Comparison of ENCODE assay signal across 38 cellular contexts in genomic region chr14:103966631-103967030, GRCh38. TPM values are rescaled to one million over a fixed set of nuclear protein-coding genes. Genes with fewer than 3 reads are reported as not detected.
"Had no signal": no experiment of that assay in that cellular context is flagged by ENCODE, and none has a peak within 500 bp of the region (broad histone marks: within the 10 kb centered on the region; RNA-seq: fewer than 3 reads in every experiment).

No MANE protein-coding gene starts in this region.

- H3K27ac ChIP-seq: adrenal gland, ascending aorta, body of pancreas, breast epithelium, cardiac muscle cell had no signal

- H3K36me3 ChIP-seq: adrenal gland, ascending aorta, breast epithelium, cardiac muscle cell had no signal

- H3K4me1 ChIP-seq: adrenal gland, ascending aorta, breast epithelium had no signal

- ATAC-seq: activated naive CD4-positive, alpha-beta T cell treated with anti-CD3 and anti-CD28 coated beads, Interleukin-2, amount 50 U/mL, for 72 hours; activated naive CD8-positive, alpha-beta T cell treated with anti-CD3 and anti-CD28 coated beads, Interleukin-2, amount 50 U/mL, for 24 hours; activated T-cell treated with anti-CD3 and anti-CD28 coated beads, Interleukin-2, amount 50 U/mL, for 4 hours; activated T-cell treated with anti-CD3 and anti-CD28 coated beads, Interleukin-2, amount 50 U/mL, for 72 hours; activated T-helper 17 cell treated with anti-CD3 and anti-CD28 coated beads, Interleukin-2, amount 50 U/mL, for 72 hours; body of pancreas had no signal

- H3K27me3 ChIP-seq: adrenal gland, ascending aorta, body of pancreas, cardiac muscle cell had no signal

- H3K4me3 ChIP-seq: adrenal gland, ascending aorta, body of pancreas, breast epithelium, cardiac muscle cell had no signal

- DNase-seq: activated effector memory CD4-positive, alpha-beta T cell treated with anti-CD3 and anti-CD28 coated beads, Interleukin-2, amount 50 U/mL, for 16 hours; activated effector memory CD4-positive, alpha-beta T cell treated with Interleukin-2 at 50 U/mL for 16 hours; activated gamma-delta T cell; activated gamma-delta T cell treated with Interleukin-2 at 50 U/mL for 16 hours; activated naive CD4-positive, alpha-beta T cell; activated naive CD4-positive, alpha-beta T cell treated with anti-CD3 and anti-CD28 coated beads for 36 hours; activated naive CD4-positive, alpha-beta T cell treated with anti-CD3 and anti-CD28 coated beads, Interleukin-2, amount 10 ng/mL, durations not matched to agents 7 days and 5 days; activated naive CD4-positive, alpha-beta T cell treated with anti-CD3 and anti-CD28 coated beads, Interleukin-2, amount 50 U/mL, for 16 hours; activated naive CD4-positive, alpha-beta T cell treated with Interleukin-2 at 50 U/mL for 16 hours; activated naive CD8-positive, alpha-beta T cell treated with anti-CD3 and anti-CD28 coated beads for 36 hours; activated naive CD8-positive, alpha-beta T cell treated with anti-CD3 and anti-CD28 coated beads, Interleukin-2, amount 10 ng/mL, durations not matched to agents 7 days and 5 days; activated naive CD8-positive, alpha-beta T cell treated with anti-CD3 and anti-CD28 coated beads, Interleukin-2, amount 50 U/mL, for 24 hours; activated T-cell treated with anti-CD3 and anti-CD28 coated beads, Interleukin-2, amount 50 U/mL, for 1 hour; activated T-cell treated with anti-CD3 and anti-CD28 coated beads, Interleukin-2, amount 50 U/mL, for 24 hours; activated T-cell treated with anti-CD3 and anti-CD28 coated beads, Interleukin-2, amount 50 U/mL, for 4 hours; activated T-cell treated with anti-CD3 and anti-CD28 coated beads, Interleukin-2, amount 50 U/mL, for 48 hours; activated T-cell treated with anti-CD3 and anti-CD28 coated beads, Interleukin-2, amount 50 U/mL, for 72 hours; adrenal gland; amniotic stem cell; amygdala; anterior cingulate cortex; aorta; body of pancreas; caudate nucleus; central memory CD4-positive, alpha-beta T cell; cerebellar nuclear complex had no signal

- FAIRE-seq: astrocyte, bronchial epithelial cell had no signal

- H3K9me3 ChIP-seq: adrenal gland, ascending aorta, body of pancreas, breast epithelium had no signal

RNA-seq across cellular contexts. Expression of gene RD3L, which starts 24.3 kb away (rescaled TPM):
- total RNA-seq: activated naive CD4-positive, alpha-beta T cell treated with anti-CD3 and anti-CD28 coated beads for 36 hours; activated naive CD4-positive, alpha-beta T cell treated with anti-CD3 and anti-CD28 coated beads, Interleukin-2, amount 50 U/mL, for 72 hours; activated naive CD8-positive, alpha-beta T cell treated with anti-CD3 and anti-CD28 coated beads for 36 hours; activated naive CD8-positive, alpha-beta T cell treated with anti-CD3 and anti-CD28 coated beads, Interleukin-2, amount 10 ng/mL, durations not matched to agents 7 days and 5 days; activated T-cell treated with anti-CD3 and anti-CD28 coated beads, Interleukin-2, amount 50 U/mL, for 4 hours; activated T-cell treated with anti-CD3 and anti-CD28 coated beads, Interleukin-2, amount 50 U/mL, for 72 hours; activated T-helper 1 cell treated with anti-CD3 and anti-CD28 coated beads, Interleukin-12 subunit alpha, Interleukin-12 subunit beta, Interleukin-2, Interleukin-4 antibody, amounts not matched to agents 30 ng/mL and 10 ng/mL and 1 ng/mL, durations not matched to agents 14 hours and 24 hours and 36 hours; activated T-helper 17 cell treated with anti-CD3 and anti-CD28 coated beads, Interleukin-2, amount 50 U/mL, for 72 hours; activated T-helper 2 cell treated with anti-CD3 and anti-CD28 coated beads, Interferon-gamma antibody, Interleukin-2, Interleukin-4, amounts not matched to agents 10 μg/mL and 5 μg/mL and 100 μg/mL, durations not matched to agents 14 hours and 24 hours and 36 hours; adrenal gland; aorta; ascending aorta; astrocyte; body of pancreas; breast epithelium; bronchial epithelial cell; cerebellum; chondrocyte had no signal
- polyA plus RNA-seq: adipose tissue, adrenal gland, aorta had no signal

RNA-seq across cellular contexts. Expression of gene TDRD9, which starts 38.4 kb away (rescaled TPM):
- total RNA-seq: activated T-helper 1 cell treated with anti-CD3 and anti-CD28 coated beads, Interleukin-12 subunit alpha, Interleukin-12 subunit beta, Interleukin-2, Interleukin-4 antibody, amounts not matched to agents 30 ng/mL and 10 ng/mL and 1 ng/mL, durations not matched to agents 14 hours and 24 hours and 36 hours; activated T-helper 2 cell treated with anti-CD3 and anti-CD28 coated beads, Interferon-gamma antibody, Interleukin-2, Interleukin-4, amounts not matched to agents 10 μg/mL and 5 μg/mL and 100 μg/mL, durations not matched to agents 14 hours and 24 hours and 36 hours; astrocyte; cardiac muscle cell; chondrocyte had no signal
